In genomic region chr6:116078522-116078921, GRCh38 we compare ENCODE assay signal across 3 cellular contexts.
A peak's percentile ranks its signal among the peaks of the same experiment; 100 is the strongest.
TF ChIP-seq lines count a peak whose summit lies in the region.

No MANE protein-coding gene starts in this region.

TF ChIP-seq in HepG2, 621 proteins besides CTCF, POLR2A, EP300 and RAD21:
- no peak for TF ChIP-seq NFE2L1 (CRISPR knock-in tag; IDR thresholded peaks at IDR 0.05; ENCODE audit: borderline replicate concordance)
- TF ChIP-seq REXO4 (CRISPR knock-in tag; IDR thresholded peaks at IDR 0.05; ENCODE audit: borderline replicate concordance) = no peak
- TF ChIP-seq ZFP36L2 (CRISPR knock-in tag; IDR thresholded peaks at IDR 0.05) = no peak
- TF ChIP-seq CHCHD3 (CRISPR knock-in tag; IDR thresholded peaks at IDR 0.05) = no peak
- TF ChIP-seq RBM39 (IDR thresholded peaks at IDR 0.05; ENCODE audit: low read depth, low read length, poor library complexity, severe bottlenecking) = no peak
- no peak for TF ChIP-seq ZNF235 (CRISPR knock-in tag; IDR thresholded peaks at IDR 0.05; ENCODE audit: borderline replicate concordance)
- no peak for TF ChIP-seq ZNF703 (CRISPR knock-in tag; IDR thresholded peaks at IDR 0.05; ENCODE audit: borderline replicate concordance)
- TF ChIP-seq SRSF4 (IDR thresholded peaks at IDR 0.05; ENCODE audit: low read depth, low read length, poor library complexity, severe bottlenecking) = no peak
- TF ChIP-seq SUZ12 (IDR thresholded peaks at IDR 0.05; ENCODE audit: low read depth, low read length) = no peak
TF ChIP-seq in HepG2: peak in this region for 0.

TF ChIP-seq in K562, 482 proteins besides CTCF, POLR2A, EP300 and RAD21:
- TF ChIP-seq CTCFL (IDR thresholded peaks at IDR 0.05; ENCODE audit: borderline replicate concordance, insufficient read depth, low read depth, low read length, poor library complexity, severe bottlenecking) = peak; percentile 43
- TF ChIP-seq ZNF324 (CRISPR knock-in tag; IDR thresholded peaks at IDR 0.05) = no peak

TF ChIP-seq in endothelial cell of umbilical vein, 7 proteins besides CTCF, POLR2A, EP300 and RAD21:
- no peak for TF ChIP-seq GATA2 (IDR thresholded peaks at IDR 0.05; ENCODE audit: insufficient read depth, insufficient read length, low read depth, low read length)
- TF ChIP-seq MAX (IDR thresholded peaks at IDR 0.05; ENCODE audit: insufficient read depth, insufficient read length) = no peak
- no peak for TF ChIP-seq POLR2AphosphoS5 (IDR thresholded peaks at IDR 0.05; ENCODE audit: insufficient read depth, low read depth, low read length)
- TF ChIP-seq FOS (IDR thresholded peaks at IDR 0.05; ENCODE audit: borderline replicate concordance, insufficient read depth, low read length) = no peak
